ENCODE assay signal across 18 cellular contexts in the genomic region with DNA sequence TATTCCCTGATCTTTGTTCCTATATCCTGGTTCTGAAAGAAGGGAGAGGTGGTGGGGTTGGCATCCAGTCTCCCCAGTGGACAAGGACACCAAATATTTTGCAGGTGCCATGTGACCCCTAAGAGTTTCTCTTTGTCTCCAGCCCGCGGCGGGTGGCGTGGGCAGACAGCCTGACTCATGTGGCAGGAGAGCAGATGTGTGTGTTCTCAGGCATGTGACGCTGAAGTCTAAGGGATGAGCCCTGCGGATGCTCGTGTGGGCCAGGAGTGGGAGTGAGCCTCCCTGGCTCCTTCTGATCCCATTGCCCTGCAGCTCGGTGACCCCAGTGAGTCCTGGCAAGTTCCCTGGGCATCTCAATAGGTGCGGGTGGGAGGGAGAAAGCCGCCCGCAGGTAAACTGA.
DNase-seq lines count a peak whose midpoint lies in the region; TF ChIP-seq lines count a peak whose summit lies in the region.
"Had no signal": no experiment of that assay in that cellular context is flagged by ENCODE, and none has a peak within 500 bp of the region (broad histone marks: within the 10 kb centered on the region; RNA-seq: fewer than 3 reads in every experiment).

No MANE protein-coding gene starts in this region.

- POLR2A ChIA-PET in MCF 10A (lab: Yijun Ruan, JAX), result no interaction called here

- H3K9me3 ChIP-seq in mammary epithelial cell (replicated peaks; ENCODE audit: insufficient read depth, low read length), result no peaks in the 10 kb centered on the region
- H3K9me3 ChIP-seq: esophagus muscularis mucosa had no signal

- no peaks in the 10 kb centered on the region for H3K27me3 Mint-ChIP-seq in MCF 10A (ENCODE audit: insufficient read depth, unreplicated experiment)

- dilution Hi-C loops in mammary epithelial cell (cut with HindIII; ENCODE audit: low sequenced_read_pairs), result no loop called here

- no peak overlapping the region for H2AFZ ChIP-seq in mammary epithelial cell (ENCODE audit: low read depth, low read length)
- H2AFZ ChIP-seq: parathyroid adenoma had no signal

- no peak overlapping the region for H3K4me3 Mint-ChIP-seq in MCF 10A (ENCODE audit: unreplicated experiment)
- H3K4me3 Mint-ChIP-seq: activated CD4-positive, alpha-beta T cell treated with anti-CD3 and anti-CD28 coated beads, Interleukin-2, amount 10 ng/mL, durations not matched to agents 24 days and 14 days; naive thymus-derived CD4-positive, alpha-beta T cell had no signal

- H3K36me3 ChIP-seq in mammary epithelial cell (ENCODE audit: insufficient read depth, low read length), result no peaks in the 10 kb centered on the region
- H3K36me3 ChIP-seq: esophagus muscularis mucosa had no signal

- H3K27me3 ChIP-seq in mammary epithelial cell (ENCODE audit: insufficient read depth, low read length), result no peaks in the 10 kb centered on the region

- intact Hi-C loops in mammary epithelial cell (cut with micrococcal nuclease), result loop anchor here (1.0 kb wide), 2 partner anchors 183 to 418 kb away; a partner anchor contains a TSS
- intact Hi-C loops in MCF 10A (cut with micrococcal nuclease), result loop anchor here (1.0 kb wide), 1 partner anchor 418 kb away; a partner anchor contains a TSS
- intact Hi-C loops in posterior vena cava (cut with DNase I), result no loop called here

- no peak overlapping the region for H3K4me2 ChIP-seq in mammary epithelial cell (ENCODE audit: insufficient read depth, low read depth, low read length)

- no peak overlapping the region for H3K27ac ChIP-seq in mammary epithelial cell (ENCODE audit: insufficient read depth, low read depth, low read length)
- H3K27ac ChIP-seq: C4-2B, esophagus muscularis mucosa, parathyroid adenoma, skin epidermis had no signal

- H4K20me1 ChIP-seq in mammary epithelial cell (ENCODE audit: insufficient read depth, low read length), result no peaks in the 10 kb centered on the region

- 26% methylated on average over 8 of the region's 11 CpGs for WGBS in mammary epithelial cell (ENCODE audit: low coverage, missing lambda C conversion rate)

- DNase-seq in mammary epithelial cell (peak; percentile 44), MCF 10A (ENCODE audit: unreplicated experiment) (no peak), RKO (ENCODE audit: low spot score) (peak; percentile 28), foreskin fibroblast (peak; percentile 52 to 70), posterior vena cava (ENCODE audit: low spot score) (peak; percentile 36), Kasumi-1 (lab: John Stamatoyannopoulos, UW) (no peak), NAMALWA (ENCODE audit: low spot score) (no peak), NCI-H2029 treated with DMSO at 0.1 percent for 48 hours (lab: John Stamatoyannopoulos, UW) (no peak)
- DNase-seq: activated CD8-positive, alpha-beta memory T cell treated with anti-CD3 and anti-CD28 coated beads, Interleukin-2, amount 50 U/mL, for 4 hours; activated gamma-delta T cell; central memory CD4-positive, alpha-beta T cell; Right ventricle myocardium superior had no signal

- no peak overlapping the region for H3K9ac ChIP-seq in mammary epithelial cell (ENCODE audit: insufficient read depth, low read length)
- H3K9ac ChIP-seq: parathyroid adenoma had no signal

- no peak overlapping the region for H3K27ac Mint-ChIP-seq in MCF 10A (ENCODE audit: low read depth, unreplicated experiment)
- H3K27ac Mint-ChIP-seq: activated CD4-positive, alpha-beta T cell treated with anti-CD3 and anti-CD28 coated beads, Interleukin-2, amount 10 ng/mL, durations not matched to agents 24 days and 14 days had no signal

- no peaks in the 10 kb centered on the region for H3K4me1 Mint-ChIP-seq in MCF 10A (ENCODE audit: insufficient read depth, unreplicated experiment)
- H3K4me1 Mint-ChIP-seq: activated CD4-positive, alpha-beta T cell treated with anti-CD3 and anti-CD28 coated beads, Interleukin-2, amount 10 ng/mL, durations not matched to agents 24 days and 14 days; naive thymus-derived CD4-positive, alpha-beta T cell had no signal

- H3K79me2 ChIP-seq in mammary epithelial cell (ENCODE audit: insufficient read depth, low read length), result no peaks in the 10 kb centered on the region
- H3K79me2 ChIP-seq: parathyroid adenoma had no signal

- in situ Hi-C loops in mammary epithelial cell (cut with MboI; ENCODE audit: low sequenced_read_pairs in 2 of 2), result loop anchor here in 1 of 2 donors (25.0 kb wide), 1 partner anchor 417 kb away; a partner anchor contains a TSS

- CTCF ChIA-PET in mammary epithelial cell (lab: Charles Lee; ENCODE audit: low non-redundant PET), result interaction anchor here (0.6 to 0.7 kb wide), 2 partner anchors 417 to 429 kb away, joined by 5 to 6 read pairs; a partner anchor contains a TSS
- CTCF ChIA-PET in MCF 10A (lab: Yijun Ruan, JAX), result interaction anchor here (0.5 to 1.7 kb wide), 17 partner anchors 9 to 400 kb away, joined by 3 to 14 read pairs (median 3); no protein-coding TSS in a partner anchor

- H3K4me1 ChIP-seq in mammary epithelial cell (ENCODE audit: insufficient read depth, low read length), result no peaks in the 10 kb centered on the region
- H3K4me1 ChIP-seq: esophagus muscularis mucosa, parathyroid adenoma had no signal

- H3K4me3 ChIP-seq in mammary epithelial cell (replicated peaks in 1 of 3; ENCODE audit: insufficient read depth in 1 of 3, low read depth in 2 of 3, low read length in 3 of 3) (no peak overlapping the region), foreskin fibroblast (ENCODE audit: low read depth in 1 of 2, low read length in 2 of 2) (no peak overlapping the region)
- H3K4me3 ChIP-seq: esophagus muscularis mucosa, skin epidermis had no signal

- H3K36me3 Mint-ChIP-seq in MCF 10A (ENCODE audit: insufficient read depth, unreplicated experiment), result no peaks in the 10 kb centered on the region
- H3K36me3 Mint-ChIP-seq: naive thymus-derived CD4-positive, alpha-beta T cell had no signal

- TF ChIP-seq CTCF in mammary epithelial cell (conservative IDR thresholded peaks at IDR 0.05 in 1 of 2, IDR thresholded peaks at IDR 0.05 in 1 of 2; ENCODE audit: extremely low read depth in 1 of 2, insufficient read depth in 1 of 2, low read depth in 1 of 2, low read length in 2 of 2) (no peak), MCF 10A (IDR thresholded peaks at IDR 0.05; ENCODE audit: unreplicated experiment) (no peak), foreskin fibroblast (IDR thresholded peaks at IDR 0.05; ENCODE audit: low read depth, low read length) (no peak)

- no peaks in the 10 kb centered on the region for H3K9me3 Mint-ChIP-seq in MCF 10A (ENCODE audit: unreplicated experiment)
- H3K9me3 Mint-ChIP-seq: activated CD4-positive, alpha-beta T cell treated with anti-CD3 and anti-CD28 coated beads, Interleukin-2, amount 10 ng/mL, durations not matched to agents 24 days and 14 days; naive thymus-derived CD4-positive, alpha-beta T cell had no signal

- BruUV-seq in mammary epithelial cell (replicated peaks; lab: Mats Ljungman, UMichigan), result no TSS peak
- no TSS peak for BruUV-seq in MCF 10A (replicated peaks; lab: Mats Ljungman, UMichigan)

Comparison
In these comparisons a context has a peak if more than half of its experiments do, and no peak if none do; other contexts are left out.
1. DNase-seq: peak in mammary epithelial cell (single experiment), RKO (single experiment), foreskin fibroblast (2 of 2) and posterior vena cava (single experiment); none in MCF 10A (single experiment), Kasumi-1 (0 of 2), NAMALWA (single experiment) and NCI-H2029 treated with DMSO at 0.1 percent for 48 hours (single experiment).
2. intact Hi-C loops: an anchor here in mammary epithelial cell (1.0 kb wide) and MCF 10A (1.0 kb wide); none called in posterior vena cava.